In the genomic region with DNA sequence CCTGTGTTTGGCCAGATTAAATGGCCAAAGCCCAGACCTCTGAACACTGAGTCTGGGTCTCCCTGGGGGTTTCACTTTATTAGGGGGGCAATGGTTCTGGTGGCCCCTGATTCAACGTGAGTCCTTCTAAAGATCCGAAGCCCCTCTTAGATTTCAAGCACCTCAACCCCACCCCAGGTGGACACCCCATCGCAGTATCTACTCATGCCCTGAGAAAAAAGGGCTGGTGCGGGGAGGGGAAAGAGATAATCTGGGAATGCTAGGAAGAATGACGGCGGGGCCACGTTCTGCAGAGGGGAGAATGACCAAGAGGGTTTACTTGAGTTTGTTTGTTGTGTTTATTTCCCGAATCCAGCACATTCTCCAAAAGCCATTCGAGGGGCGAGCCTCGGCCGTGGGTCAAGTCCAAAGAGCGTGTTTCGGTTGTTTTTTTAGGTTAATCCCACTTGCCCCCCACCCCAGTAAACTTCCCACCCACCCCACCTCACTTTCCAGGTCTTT, we compare ENCODE assay signal across 8 cellular contexts. TPM values are rescaled to one million over a fixed set of nuclear protein-coding genes. Genes with fewer than 3 reads are reported as not detected.
DNase-seq lines count a peak whose midpoint lies in the region; ATAC-seq and TF ChIP-seq lines count a peak whose summit lies in the region.

No MANE protein-coding gene starts in this region.

- WGBS in heart right ventricle, 2 donors, result 8 to 10% methylated on average over 14 of the region's 14 CpGs

- peak overlapping the region; percentile 98 for H3K27ac Mint-ChIP-seq in mesothelial cell of epicardium

- peaks cover 8 to 63% (median 55%) of the 10 kb centered on the region in 9 donors for H3K4me1 ChIP-seq in heart right ventricle

- H3K4me3 ChIP-seq in heart right ventricle (peak overlapping the region; percentile 76 to 98 (median 94)), brain microvascular endothelial cell (ENCODE audit: low read depth, low read length) (peak overlapping the region; percentile 73)

- H3K4me3 Mint-ChIP-seq in mesothelial cell of epicardium, result peak overlapping the region; percentile 82

- DNase-seq in heart right ventricle, result no peak
- no peak for DNase-seq in left ventricle myocardium superior
- DNase-seq in brain microvascular endothelial cell, result no peak
- DNase-seq in mesothelial cell of epicardium (ENCODE audit: low spot score in 2 of 2, unreplicated experiment in 2 of 2), result no peak
- no peak for DNase-seq in stimulated activated CD4-positive, alpha-beta T cell treated with anti-CD3 and anti-CD28 coated beads, Interleukin-2, amount 100 ng/mL, for 48 hours
- DNase-seq in pons (ENCODE audit: low spot score), result no peak
- DNase-seq in NCI-H187 (lab: John Stamatoyannopoulos, UW), result no peak

- TF ChIP-seq CTCF in heart right ventricle (IDR thresholded peaks at IDR 0.05) (no peak), brain microvascular endothelial cell (IDR thresholded peaks at IDR 0.05; ENCODE audit: low read depth, low read length, missing control alignments) (no peak), mesothelial cell of epicardium (IDR thresholded peaks at IDR 0.05; ENCODE audit: unreplicated experiment) (no peak)

- H3K27me3 ChIP-seq in heart right ventricle (peaks cover 0 to 24% (median 0%) of the 10 kb centered on the region in 7 donors), brain microvascular endothelial cell (replicated peaks) (no peaks in the 10 kb centered on the region)

- peaks cover 38% of the 10 kb centered on the region for H3K4me1 Mint-ChIP-seq in mesothelial cell of epicardium

- H3K27me3 Mint-ChIP-seq in mesothelial cell of epicardium (ENCODE audit: low read depth), result peaks cover 15% of the 10 kb centered on the region

- in situ Hi-C loops in brain microvascular endothelial cell (cut with HindIII; ENCODE audit: low pct_ligation_motif_present, low sequenced_read_pairs), result no loop called here

- H3K9me3 ChIP-seq in heart right ventricle, result no peaks in the 10 kb centered on the region

- peak overlapping the region; percentile 91 to 98 (median 96) for H3K27ac ChIP-seq in heart right ventricle
- H3K27ac ChIP-seq in brain microvascular endothelial cell, result no peak overlapping the region

- no peaks in the 10 kb centered on the region for H3K9me3 Mint-ChIP-seq in mesothelial cell of epicardium

- intact Hi-C loops in heart right ventricle (cut with DNase I), result loop anchor here in 6 of 10 donors (2.0 to 5.0 kb wide), 4 partner anchors 38 to 47 kb away; no protein-coding TSS in a partner anchor
- intact Hi-C loops in left ventricle myocardium superior (cut with micrococcal nuclease), result no loop called here

- H3K36me3 ChIP-seq in heart right ventricle (peaks cover 0 to 4% (median 0%) of the 10 kb centered on the region in 9 donors), brain microvascular endothelial cell (replicated peaks) (no peaks in the 10 kb centered on the region)

- peak in 1 of 8 donors; percentile 15 for ATAC-seq in heart right ventricle
- ATAC-seq in left ventricle myocardium superior, result no peak
- ATAC-seq in GM19397 (IDR thresholded peaks at IDR 0.05; ENCODE audit: unreplicated experiment), result no peak

- H3K36me3 Mint-ChIP-seq in mesothelial cell of epicardium, result no peaks in the 10 kb centered on the region

RNA-seq across cellular contexts. Expression of gene PDLIM1, which starts 0.8 kb away (rescaled TPM):
- total RNA-seq in heart right ventricle (100 to 1,000 TPM; 201 to 467 (median 347) TPM), left ventricle myocardium superior (231 TPM), mesothelial cell of epicardium (121 to 131 TPM (median 122 TPM) in 3 replicates)
- polyA plus RNA-seq in heart right ventricle, result 100 to 1,000 TPM; 152 to 247 TPM
